ENCODE assay signal across 8 cellular contexts in the genomic region with DNA sequence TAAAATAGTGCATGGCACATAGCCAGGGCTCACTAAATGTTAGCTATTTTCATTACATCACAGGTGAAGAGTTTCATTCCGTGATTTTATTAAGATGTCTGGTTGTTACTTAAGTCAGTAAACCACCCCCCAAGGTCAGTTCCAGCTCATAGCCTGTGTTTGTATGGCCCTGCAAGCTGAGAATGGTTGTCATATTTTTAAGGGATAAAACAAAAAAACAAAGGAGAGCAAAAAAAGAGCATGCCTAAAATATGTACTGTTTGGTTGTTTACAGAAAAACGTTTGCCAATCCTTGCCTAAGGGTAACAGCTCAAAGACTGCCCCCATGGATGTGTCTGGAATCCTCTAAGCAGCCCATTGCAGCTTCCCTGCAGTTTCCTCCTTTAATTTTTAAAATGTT.
"Had no signal": no experiment of that assay in that cellular context is flagged by ENCODE, and none has a peak within 500 bp of the region (broad histone marks: within the 10 kb centered on the region; RNA-seq: fewer than 3 reads in every experiment).

No MANE protein-coding gene starts in this region.

- ATAC-seq: HCT116 had no signal

- H2AFZ ChIP-seq: GM23248 had no signal

- H3K36me3 ChIP-seq: HAP-1 had no signal

- H3K9me3 ChIP-seq: HAP-1 had no signal

- H3K27ac Mint-ChIP-seq: H9, HFFc6 had no signal

- H3K9me3 Mint-ChIP-seq: H9 had no signal

- DNase-seq: GM23248, GOT3, H7, H9, HCEC 1CT, HFFc6 had no signal

- H3K27ac ChIP-seq: GM23248 had no signal

- H3K4me3 Mint-ChIP-seq: H9, HFFc6 had no signal

- H3K4me1 ChIP-seq: HAP-1 had no signal

- H3K4me3 ChIP-seq: GM23248, HAP-1 had no signal

- H3K9ac ChIP-seq: GM23248 had no signal
